Comparison of ENCODE assay signal across 18 cellular contexts in the genomic region with DNA sequence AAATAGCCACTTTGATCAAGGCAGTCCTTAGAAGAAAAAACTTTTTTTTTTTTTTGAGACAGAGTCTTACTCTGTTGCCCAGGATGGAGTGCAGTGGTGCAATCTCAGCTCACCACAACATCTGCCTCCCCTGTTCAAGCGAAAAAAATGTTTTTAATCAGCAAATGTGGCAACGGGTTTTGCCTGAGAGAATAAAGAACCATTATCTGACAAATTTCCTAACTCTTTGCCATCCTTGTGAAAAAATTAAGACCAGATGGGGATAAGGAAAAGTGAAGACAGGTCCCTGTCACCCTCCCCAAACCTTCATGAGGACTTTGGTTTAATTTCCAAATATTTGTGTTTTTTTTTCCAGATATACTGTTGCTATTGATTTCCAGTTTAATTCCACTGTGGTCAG.
A peak's percentile ranks its signal among the peaks of the same experiment; 100 is the strongest.
DNase-seq lines count a peak whose midpoint lies in the region; ATAC-seq and TF ChIP-seq lines count a peak whose summit lies in the region.
"Had no signal": no experiment of that assay in that cellular context is flagged by ENCODE, and none has a peak within 500 bp of the region (broad histone marks: within the 10 kb centered on the region; RNA-seq: fewer than 3 reads in every experiment).

No MANE protein-coding gene starts in this region.

- H3K18ac ChIP-seq in mesendoderm (ENCODE audit: low read length), result no peak overlapping the region

- H3K4me1 ChIP-seq in adipocyte (ENCODE audit: control insufficient read depth, insufficient read depth, low read length) (peaks cover 22% of the 10 kb centered on the region), vagina (no peaks in the 10 kb centered on the region), mesendoderm (ENCODE audit: control insufficient read depth, low read depth, low read length) (no peaks in the 10 kb centered on the region)
- H3K4me1 ChIP-seq: BLaER1, HAP-1 had no signal

- no peak overlapping the region for H2BK120ac ChIP-seq in mesendoderm (ENCODE audit: low read depth, low read length)

- H3K27me3 ChIP-seq in adipocyte (replicated peaks; ENCODE audit: control insufficient read depth, insufficient read depth, low read length), result peaks cover 4% of the 10 kb centered on the region
- no peaks in the 10 kb centered on the region for H3K27me3 ChIP-seq in vagina
- H3K27me3 ChIP-seq in mesendoderm (ENCODE audit: insufficient read depth, low read length, poor library complexity), result no peaks in the 10 kb centered on the region
- H3K27me3 ChIP-seq: BLaER1 had no signal

- no CpG with 5 or more reads among the region's 2 CpGs for WGBS in mesendoderm (ENCODE audit: extremely low coverage, insufficient coverage, low lambda C conversion rate)

- peak; percentile 90 for DNase-seq in AG10803 (ENCODE audit: low read depth)
- DNase-seq in GM04503 (ENCODE audit: low read depth), result peak; percentile 46
- DNase-seq in adipocyte (ENCODE audit: low read depth), result peak; percentile 32
- peak; percentile 40 for DNase-seq in fibroblast of mammary gland (ENCODE audit: low read depth)
- no peak for DNase-seq in vagina (ENCODE audit: extremely low spot score in 2 of 2)
- DNase-seq in kidney glomerular epithelial cell (lab: John Stamatoyannopoulos, UW), result no peak
- DNase-seq in mesendoderm, result no peak
- DNase-seq: 8988T; Calu3; CD8-positive, alpha-beta T cell; DMS79 treated with DMSO at 0.1 percent for 48 hours; EL; Karpas-422; KBM-7 had no signal

- H3K9me3 ChIP-seq in adipocyte (ENCODE audit: control insufficient read depth, low read length) (no peaks in the 10 kb centered on the region), vagina (no peaks in the 10 kb centered on the region)
- H3K9me3 ChIP-seq: BLaER1, HAP-1 had no signal

- H3K9ac ChIP-seq in adipocyte (ENCODE audit: low read length) (no peak overlapping the region), mesendoderm (ENCODE audit: low read length) (no peak overlapping the region)
- H3K9ac ChIP-seq: BLaER1 had no signal

- no peak for TF ChIP-seq CTCF in AG10803 (conservative IDR thresholded peaks at IDR 0.05; ENCODE audit: low read length)
- TF ChIP-seq CTCF in fibroblast of mammary gland (conservative IDR thresholded peaks at IDR 0.05; ENCODE audit: control insufficient read depth, insufficient read depth, low read depth, low read length), result no peak
- no peak for TF ChIP-seq CTCF in vagina (IDR thresholded peaks at IDR 0.05)

- no peak overlapping the region for H3K4me3 ChIP-seq in AG10803 (ENCODE audit: low read length)
- H3K4me3 ChIP-seq in adipocyte (ENCODE audit: low read length), result no peak overlapping the region
- H3K4me3 ChIP-seq in fibroblast of mammary gland (ENCODE audit: control insufficient read depth, low read depth, low read length), result no peak overlapping the region
- no peak overlapping the region for H3K4me3 ChIP-seq in vagina
- no peak overlapping the region for H3K4me3 ChIP-seq in mesendoderm (ENCODE audit: low read length)
- H3K4me3 ChIP-seq: BLaER1, HAP-1 had no signal

- H3K23ac ChIP-seq in mesendoderm (ENCODE audit: low read length), result no peak overlapping the region

- H3K56ac ChIP-seq in mesendoderm (ENCODE audit: low read length), result no peak overlapping the region

- no peak overlapping the region for H3K4me2 ChIP-seq in mesendoderm (ENCODE audit: low read length)
- H3K4me2 ChIP-seq: BLaER1 had no signal

- no peak overlapping the region for H4K8ac ChIP-seq in mesendoderm (ENCODE audit: low read depth, low read length)

- no peak overlapping the region for H3K27ac ChIP-seq in vagina
- no peak overlapping the region for H3K27ac ChIP-seq in mesendoderm (ENCODE audit: low read depth, low read length)
- H3K27ac ChIP-seq: BLaER1 had no signal

- ATAC-seq in HG02623 (IDR thresholded peaks at IDR 0.05; ENCODE audit: unreplicated experiment), result no peak
- ATAC-seq: CD8-positive, alpha-beta T cell; HepG2 had no signal

- H3K36me3 ChIP-seq in adipocyte (ENCODE audit: control insufficient read depth, insufficient read depth, low read length, severe bottlenecking) (no peaks in the 10 kb centered on the region), vagina (no peaks in the 10 kb centered on the region), mesendoderm (ENCODE audit: control insufficient read depth, insufficient read depth, low read length) (no peaks in the 10 kb centered on the region)
- H3K36me3 ChIP-seq: BLaER1, HAP-1 had no signal

- H2AK5ac ChIP-seq in mesendoderm (ENCODE audit: low read length), result no peak overlapping the region

- no peaks in the 10 kb centered on the region for H3K79me2 ChIP-seq in mesendoderm (ENCODE audit: control insufficient read depth, insufficient read depth, low read length)

- H3K79me1 ChIP-seq in mesendoderm (ENCODE audit: low read length), result no peaks in the 10 kb centered on the region

- no peak overlapping the region for H2BK15ac ChIP-seq in mesendoderm (replicated peaks; ENCODE audit: low read depth)

- no peak overlapping the region for H3K4ac ChIP-seq in mesendoderm (ENCODE audit: low read depth, low read length)

- intact Hi-C loops in vagina (cut with DNase I), result no loop called here

- no peak for TF ChIP-seq POLR2A in vagina (IDR thresholded peaks at IDR 0.05)

- H4K5ac ChIP-seq in mesendoderm (ENCODE audit: low read length), result no peak overlapping the region

- H2BK5ac ChIP-seq in mesendoderm (ENCODE audit: low read length), result no peak overlapping the region

Comparison
In these comparisons a context has a peak if more than half of its experiments do, and no peak if none do; other contexts are left out.
1. DNase-seq: peak in AG10803 (single experiment), GM04503 (single experiment), adipocyte (single experiment) and fibroblast of mammary gland (single experiment); none in vagina (0 of 2), kidney glomerular epithelial cell (single experiment) and mesendoderm (single experiment).